In genomic region chr5:180646963-180647305, GRCh38 we compare ENCODE assay signal across 1 cellular context.
TF ChIP-seq lines count a peak whose summit lies in the region.

No MANE protein-coding gene starts in this region.

TF ChIP-seq in SK-N-SH, 30 proteins besides CTCF, POLR2A, EP300 and RAD21 (continued from another document):
- TF ChIP-seq TAF1 (IDR thresholded peaks at IDR 0.05; ENCODE audit: borderline replicate concordance, low read depth, low read length) (no peak), RXRA (IDR thresholded peaks at IDR 0.05; ENCODE audit: borderline replicate concordance, low read depth) (no peak), TCF12 (IDR thresholded peaks at IDR 0.05) (no peak), MEF2A (IDR thresholded peaks at IDR 0.05; ENCODE audit: borderline replicate concordance, low read depth) (no peak), SIN3A (IDR thresholded peaks at IDR 0.05; ENCODE audit: borderline replicate concordance, low read depth, low read length) (no peak), FOXM1 (IDR thresholded peaks at IDR 0.05; ENCODE audit: low read depth) (no peak), FOXJ3 (CRISPR knock-in tag; IDR thresholded peaks at IDR 0.05) (no peak), ZBTB33 (IDR thresholded peaks at IDR 0.05; ENCODE audit: borderline replicate concordance, low read depth) (no peak), POLR2AphosphoS5 (IDR thresholded peaks at IDR 0.05; ENCODE audit: low read depth, low read length) (no peak), NRF1 (IDR thresholded peaks at IDR 0.05; ENCODE audit: low read depth, low read length) (no peak), MAX (IDR thresholded peaks at IDR 0.05; ENCODE audit: low read depth) (no peak), EZH2phosphoT487 (IDR thresholded peaks at IDR 0.05; ENCODE audit: borderline replicate concordance, low read depth) (no peak), GABPA (IDR thresholded peaks at IDR 0.05; ENCODE audit: low read depth) (no peak), RCOR1 (IDR thresholded peaks at IDR 0.05; ENCODE audit: low read length) (no peak), RFX5 (IDR thresholded peaks at IDR 0.05; ENCODE audit: low read length) (no peak), USF1 (IDR thresholded peaks at IDR 0.05; ENCODE audit: borderline replicate concordance, low read depth) (no peak), TEAD4 (IDR thresholded peaks at IDR 0.05; ENCODE audit: borderline replicate concordance, insufficient read depth) (no peak)
